8 cellular contexts compared by ENCODE assay signal in the genomic region with DNA sequence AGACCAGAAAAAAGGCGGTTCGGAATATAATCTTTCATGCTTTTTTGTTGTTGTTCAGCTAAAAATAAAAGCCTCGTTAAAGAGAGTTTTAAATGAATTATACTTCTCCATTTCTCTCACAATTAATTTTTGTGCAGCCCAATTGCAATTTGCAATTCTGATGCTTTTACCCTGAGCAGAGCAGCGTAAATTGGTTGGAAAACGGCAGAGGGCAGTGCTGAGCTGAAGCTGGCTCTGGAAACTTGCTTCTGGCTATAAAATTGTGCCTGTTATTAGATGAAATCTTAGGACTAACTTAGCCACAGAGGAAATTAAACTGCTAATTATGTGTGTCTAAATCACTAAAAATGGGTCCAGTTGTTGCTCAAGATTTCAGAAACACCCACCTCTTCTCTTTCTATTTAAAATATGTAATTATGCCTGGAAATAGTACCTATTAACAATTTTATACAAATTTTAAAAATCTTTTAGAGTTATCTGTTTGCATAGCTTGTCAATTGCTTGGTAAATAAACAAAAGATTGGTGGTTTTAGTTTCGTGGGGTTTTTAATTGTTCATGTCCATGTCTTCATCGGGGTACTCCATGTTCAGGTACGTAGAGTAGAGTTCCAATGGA.
DNase-seq lines count a peak whose midpoint lies in the region; TF ChIP-seq lines count a peak whose summit lies in the region.

No MANE protein-coding gene starts in this region.

- H3K27me3 ChIP-seq in liver (ENCODE audit: control insufficient read depth in 4 of 4, insufficient read depth in 4 of 4, low read length in 3 of 4) (peaks cover 0 to 2% (median under 1%) of the 10 kb centered on the region in 4 donors), tibial nerve (no peaks in the 10 kb centered on the region)

- H3K9ac ChIP-seq in liver (ENCODE audit: low read depth in 1 of 2, low read length in 2 of 2) = no peak overlapping the region

- H3K27ac ChIP-seq in coronary artery = no peak overlapping the region
- H3K27ac ChIP-seq in liver (ENCODE audit: low read depth in 1 of 2, low read length in 2 of 2) = no peak overlapping the region
- H3K27ac ChIP-seq in tibial nerve = no peak overlapping the region

- TF ChIP-seq EP300 in tibial nerve (IDR thresholded peaks at IDR 0.05) = no peak

- H3K36me3 ChIP-seq in liver (ENCODE audit: control insufficient read depth in 4 of 4, insufficient read depth in 3 of 4, low read depth in 1 of 4, low read length in 3 of 4) (no peaks in the 10 kb centered on the region), tibial nerve (no peaks in the 10 kb centered on the region)

- no peak overlapping the region for H3K4me3 ChIP-seq in coronary artery
- H3K4me3 ChIP-seq in liver (ENCODE audit: low read depth in 1 of 3, low read length in 3 of 3) = no peak overlapping the region
- H3K4me3 ChIP-seq in tibial nerve = no peak overlapping the region

- TF ChIP-seq CTCF in coronary artery (IDR thresholded peaks at IDR 0.05) (peak; percentile 44), liver (IDR thresholded peaks at IDR 0.05; ENCODE audit: low read depth, low read length, missing input control) (peak; percentile 56), tibial nerve (IDR thresholded peaks at IDR 0.05) (peak; percentile 51 to 72 (median 59))

- H3K9me3 ChIP-seq in liver (ENCODE audit: control insufficient read depth in 4 of 4, low read length in 3 of 4) (no peaks in the 10 kb centered on the region), tibial nerve (no peaks in the 10 kb centered on the region)

- WGBS in liver = 38% methylated on average over 8 of the region's 8 CpGs
- 37 to 40% methylated on average over 8 of the region's 8 CpGs for WGBS in tibial nerve, 2 donors

- DNase-seq in DMS53 treated with DMSO at 0.1 percent for 48 hours (lab: John Stamatoyannopoulos, UW; ENCODE audit: unreplicated experiment) (peak; percentile 33), HuH-7 (ENCODE audit: low spot score) (peak; percentile 9), RKO (ENCODE audit: low spot score) (peak; percentile 47), coronary artery (ENCODE audit: low spot score) (no peak), tibial nerve (ENCODE audit: low spot score in 2 of 2) (peak in 1 of 2 donors; percentile 71), HuH-7.5 (ENCODE audit: low spot score) (no peak)
- DNase-seq in NK-92 treated with Interleukin-12 subunit alpha and Interleukin-12 subunit beta, amount 100 ng/mL, for 24 hours (lab: John Stamatoyannopoulos, UW) = no peak

- TF ChIP-seq POLR2A in tibial nerve (IDR thresholded peaks at IDR 0.05) = no peak

- H3K4me1 ChIP-seq in liver (ENCODE audit: control insufficient read depth in 4 of 4, insufficient read depth in 4 of 4, low read length in 3 of 4) (no peaks in the 10 kb centered on the region), tibial nerve (no peaks in the 10 kb centered on the region)

- TF ChIP-seq RAD21 in liver (IDR thresholded peaks at IDR 0.05) = peak; percentile 78 to 83

TF ChIP-seq in liver, 16 proteins besides CTCF, POLR2A, EP300 and RAD21:
- TF ChIP-seq HNF4G (IDR thresholded peaks at IDR 0.05) (no peak), JUND (IDR thresholded peaks at IDR 0.05) (no peak), EGR1 (IDR thresholded peaks at IDR 0.05; ENCODE audit: low read depth in 2 of 2) (no peak)
- TF ChIP-seq, protein P1, sequence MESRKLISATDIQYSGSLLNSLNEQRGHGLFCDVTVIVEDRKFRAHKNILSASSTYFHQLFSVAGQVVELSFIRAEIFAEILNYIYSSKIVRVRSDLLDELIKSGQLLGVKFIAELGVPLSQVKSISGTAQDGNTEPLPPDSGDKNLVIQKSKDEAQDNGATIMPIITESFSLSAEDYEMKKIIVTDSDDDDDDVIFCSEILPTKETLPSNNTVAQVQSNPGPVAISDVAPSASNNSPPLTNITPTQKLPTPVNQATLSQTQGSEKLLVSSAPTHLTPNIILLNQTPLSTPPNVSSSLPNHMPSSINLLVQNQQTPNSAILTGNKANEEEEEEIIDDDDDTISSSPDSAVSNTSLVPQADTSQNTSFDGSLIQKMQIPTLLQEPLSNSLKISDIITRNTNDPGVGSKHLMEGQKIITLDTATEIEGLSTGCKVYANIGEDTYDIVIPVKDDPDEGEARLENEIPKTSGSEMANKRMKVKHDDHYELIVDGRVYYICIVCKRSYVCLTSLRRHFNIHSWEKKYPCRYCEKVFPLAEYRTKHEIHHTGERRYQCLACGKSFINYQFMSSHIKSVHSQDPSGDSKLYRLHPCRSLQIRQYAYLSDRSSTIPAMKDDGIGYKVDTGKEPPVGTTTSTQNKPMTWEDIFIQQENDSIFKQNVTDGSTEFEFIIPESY (IDR thresholded peaks at IDR 0.05) = no peak

Comparison
In these comparisons a context has a peak if more than half of its experiments do, and no peak if none do; other contexts are left out.
1. DNase-seq: peak in DMS53 treated with DMSO at 0.1 percent for 48 hours (single experiment), HuH-7 (single experiment) and RKO (single experiment); none in coronary artery (single experiment), HuH-7.5 (single experiment) and NK-92 treated with Interleukin-12 subunit alpha and Interleukin-12 subunit beta, amount 100 ng/mL, for 24 hours (single experiment).
2. Peak in every context shown above with its lines, with median percentiles within 50 percentile points of each other: CTCF ChIP-seq.